In the genomic region with DNA sequence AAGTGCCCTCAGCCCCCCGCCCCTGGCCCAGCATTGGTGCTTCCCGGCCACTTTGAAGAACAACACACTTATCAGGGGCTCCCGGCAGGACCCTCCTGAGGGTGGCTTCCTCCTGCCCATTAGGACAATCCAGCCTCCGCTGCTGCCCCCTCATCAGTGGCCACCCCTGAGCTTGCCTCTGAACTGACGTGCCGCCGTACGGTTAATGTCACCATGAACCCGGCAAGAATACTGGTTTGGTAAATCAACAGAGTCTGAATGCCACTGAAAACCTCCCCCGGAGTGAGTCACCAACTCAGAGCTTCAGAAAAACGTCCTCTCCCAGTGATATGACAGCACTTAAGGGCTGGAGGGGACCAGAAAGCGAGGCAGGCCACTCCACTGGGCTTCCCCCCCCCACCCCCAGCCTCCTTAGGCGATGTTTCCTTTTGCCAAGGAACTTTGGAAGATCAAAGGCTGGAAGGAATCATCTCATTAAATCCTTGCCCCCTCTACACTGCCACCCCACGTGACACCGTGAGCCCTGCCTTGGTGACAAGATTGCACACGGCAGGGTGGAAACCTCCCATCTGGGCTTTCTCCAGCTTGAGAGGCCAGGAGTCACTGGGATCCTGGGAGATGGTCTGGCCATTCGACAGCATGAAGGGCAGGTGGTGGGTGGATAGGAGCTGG, we compare ENCODE assay signal across 13 cellular contexts.
DNase-seq lines count a peak whose midpoint lies in the region; ATAC-seq, FAIRE-seq and TF ChIP-seq lines count a peak whose summit lies in the region.
"Had no signal": no experiment of that assay in that cellular context is flagged by ENCODE, and none has a peak within 500 bp of the region (broad histone marks: within the 10 kb centered on the region; RNA-seq: fewer than 3 reads in every experiment).

No MANE protein-coding gene starts in this region.

- 5% methylated on average over 17 of the region's 17 CpGs for WGBS in K562 (ENCODE audit: insufficient coverage, low coverage, missing lambda C conversion rate)

- no peak for TF ChIP-seq EP300 in K562 (IDR thresholded peaks at IDR 0.05; ENCODE audit: low read length)

- peak; percentile 87 for FAIRE-seq in K562 (lab: Jason Lieb, UNC)
- FAIRE-seq: islet of Langerhans had no signal

- no peaks in the 10 kb centered on the region for H3K79me2 ChIP-seq in K562 (ENCODE audit: control insufficient read depth, insufficient read depth, low read length)

- DNase-seq in stimulated activated CD4-positive, alpha-beta T cell treated with anti-CD3 and anti-CD28 coated beads, Interleukin-15, amount 100 ng/mL, for 24 hours, result peak; percentile 23
- DNase-seq in stimulated activated CD4-positive, alpha-beta T cell treated with anti-CD3 and anti-CD28 coated beads, Interleukin-1b, Interleukin-23, amount 100 ng/mL, for 48 hours, result no peak
- peak; percentile 49 to 74 (median 55) for DNase-seq in K562 (ENCODE audit: extremely low read depth in 1 of 4, low spot score in 3 of 4)
- DNase-seq in lower lobe of right lung, result peak; percentile 37
- DNase-seq in activated gamma-delta T cell treated with Interleukin-2 at 50 U/mL for 16 hours, result no peak
- DNase-seq in NCI-H1092 (lab: John Stamatoyannopoulos, UW), result no peak
- DNase-seq: CD4-positive, alpha-beta T cell; GOT3; NCI-H446 treated with DMSO at 0.1 percent for 48 hours; T-helper 9 cell had no signal

- H3K27me3 ChIP-seq in K562 (ENCODE audit: control insufficient read depth in 2 of 2, insufficient read depth in 2 of 2, low read length in 2 of 2), result peaks cover 49 to 90% of the 10 kb centered on the region in 2 experiments
- H3K27me3 ChIP-seq in lower lobe of right lung (ENCODE audit: low read depth), result peaks cover 28% of the 10 kb centered on the region

- ATAC-seq in K562, result peak; percentile 18; the same call in 2 of the 3 replicates
- no peak for ATAC-seq in lower lobe of right lung
- no peak for ATAC-seq in GM18511 (IDR thresholded peaks at IDR 0.05; ENCODE audit: unreplicated experiment)
- ATAC-seq in GM18520 (IDR thresholded peaks at IDR 0.05; ENCODE audit: unreplicated experiment), result no peak

- no peak for TF ChIP-seq CTCF in K562 (IDR thresholded peaks at IDR 0.05 in 2 of 3, conservative IDR thresholded peaks at IDR 0.05 in 1 of 3; ENCODE audit: insufficient read depth in 2 of 3, low read depth in 1 of 3, low read length in 3 of 3)
- no peak for TF ChIP-seq CTCF in lower lobe of right lung (IDR thresholded peaks at IDR 0.05)

- in situ Hi-C loops in K562 (cut with MboI), result no loop called here

- H4K20me1 ChIP-seq in K562 (replicated peaks; ENCODE audit: control insufficient read depth, insufficient read depth, low read length), result peaks cover 30% of the 10 kb centered on the region

- H3K4me3 ChIP-seq in K562 (no peak overlapping the region), lower lobe of right lung (no peak overlapping the region)

- no peak overlapping the region for H3K27ac ChIP-seq in K562 (ENCODE audit: extremely low read depth, low read depth, low read length)
- peak overlapping the region; percentile 56 for H3K27ac ChIP-seq in lower lobe of right lung

- H2AFZ ChIP-seq in K562 (ENCODE audit: low read depth, low read length), result no peak overlapping the region

- TF ChIP-seq POLR2A in K562 (conservative IDR thresholded peaks at IDR 0.05), result no peak

- H3K36me3 ChIP-seq in K562 (ENCODE audit: control insufficient read depth, insufficient read depth, low read length) (no peaks in the 10 kb centered on the region), lower lobe of right lung (no peaks in the 10 kb centered on the region)

- H3K4me1 ChIP-seq in K562 (replicated peaks in 1 of 2; ENCODE audit: control insufficient read depth in 2 of 2, insufficient read depth in 2 of 2, low read length in 2 of 2) (peaks cover 2 to 30% of the 10 kb centered on the region in 2 experiments; a peak in 3 of 5 replicates), lower lobe of right lung (peaks cover 18% of the 10 kb centered on the region)

- H3K9me1 ChIP-seq in K562 (ENCODE audit: control insufficient read depth, insufficient read depth, low read length), result no peaks in the 10 kb centered on the region

- BruUV-seq in K562 (replicated peaks; lab: Mats Ljungman, UMichigan), result no TSS peak

- intact Hi-C loops in K562 (cut with micrococcal nuclease), result no loop called here
- intact Hi-C loops in lower lobe of right lung (cut with DNase I), result no loop called here

- no peak overlapping the region for H3K9ac ChIP-seq in K562 (ENCODE audit: insufficient read depth in 1 of 2, low read depth in 2 of 2, low read length in 2 of 2)

- H3K9me3 ChIP-seq in K562 (replicated peaks; ENCODE audit: control insufficient read depth, insufficient read depth, low read depth, low read length) (no peaks in the 10 kb centered on the region), lower lobe of right lung (no peaks in the 10 kb centered on the region)

- CTCF ChIA-PET in K562 (lab: Yijun Ruan, JAX; ENCODE audit: low intra/inter-chr PET ratio), result no interaction called here

- POLR2A ChIA-PET in K562 (lab: Yijun Ruan, JAX), result interaction anchor here (0.7 to 1.2 kb wide), 3 partner anchors 38 to 1357 kb away, joined by 3 to 4 read pairs (median 3); no protein-coding TSS in a partner anchor

- no peak overlapping the region for H3K4me2 ChIP-seq in K562 (ENCODE audit: insufficient read depth, low read length)

- no peak for TF ChIP-seq RAD21 in K562 (CRISPR knock-in tag; conservative IDR thresholded peaks at IDR 0.05 in 1 of 2, IDR thresholded peaks at IDR 0.05 in 1 of 2)

TF ChIP-seq in K562, 482 proteins besides CTCF, POLR2A, EP300 and RAD21 (continues in another document):
- TF ChIP-seq MBD1 (CRISPR knock-in tag; IDR thresholded peaks at IDR 0.05) (no peak), ELK3 (CRISPR knock-in tag; IDR thresholded peaks at IDR 0.05) (no peak), ZC3H4 (CRISPR knock-in tag; IDR thresholded peaks at IDR 0.05; ENCODE audit: borderline replicate concordance) (no peak)

Comparison
In these comparisons a context has a peak if more than half of its experiments do, and no peak if none do; other contexts are left out.
1. DNase-seq: peak in stimulated activated CD4-positive, alpha-beta T cell treated with anti-CD3 and anti-CD28 coated beads, Interleukin-15, amount 100 ng/mL, for 24 hours (single experiment), K562 (4 of 4) and lower lobe of right lung (single experiment); none in stimulated activated CD4-positive, alpha-beta T cell treated with anti-CD3 and anti-CD28 coated beads, Interleukin-1b, Interleukin-23, amount 100 ng/mL, for 48 hours (single experiment), activated gamma-delta T cell treated with Interleukin-2 at 50 U/mL for 16 hours (single experiment) and NCI-H1092 (single experiment).